In the genomic region with DNA sequence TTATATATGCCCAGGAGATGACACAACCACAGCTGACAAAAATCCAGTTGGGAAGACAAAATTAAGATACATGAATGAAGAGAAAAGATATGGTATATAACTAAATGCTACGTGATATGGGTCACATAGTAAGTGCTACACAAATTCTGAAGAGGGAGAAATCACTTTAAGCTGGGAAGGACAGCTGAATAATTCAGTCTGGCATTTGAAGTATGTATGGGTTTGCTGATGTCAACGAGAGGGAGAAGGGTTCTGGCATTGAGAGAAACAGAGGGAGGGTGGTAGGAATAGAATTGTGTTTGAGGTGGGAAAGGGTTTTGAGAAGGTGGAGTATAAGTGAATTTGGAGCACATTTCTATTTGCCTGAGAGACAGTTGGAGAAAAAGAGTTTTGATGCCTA, we compare ENCODE assay signal across 23 cellular contexts. TPM values are rescaled to one million over a fixed set of nuclear protein-coding genes. Genes with fewer than 3 reads are reported as not detected.
"Had no signal": no experiment of that assay in that cellular context is flagged by ENCODE, and none has a peak within 500 bp of the region (broad histone marks: within the 10 kb centered on the region; RNA-seq: fewer than 3 reads in every experiment).

No MANE protein-coding gene starts in this region.

- DNase-seq: activated CD4-positive, alpha-beta T cell treated with anti-CD3 and anti-CD28 coated beads for 1 hour; activated CD4-positive, alpha-beta T cell treated with anti-CD3 and anti-CD28 coated beads, Interleukin-2, amount 50 U/mL, for 48 hours; activated gamma-delta T cell; adrenal gland; body of pancreas; caudate nucleus; foreskin melanocyte; glutamatergic neuron; hypothalamus; islet precursor cell; retina; stimulated activated CD4-positive, alpha-beta T cell treated with anti-CD3 and anti-CD28 coated beads, Interleukin-12 subunit alpha, Interleukin-12 subunit beta, amount 100 ng/mL, for 4 hours; stimulated activated CD4-positive, alpha-beta T cell treated with anti-CD3 and anti-CD28 coated beads, Interleukin-1b, Interleukin-23, amount 100 ng/mL, for 48 hours; stimulated activated naive CD8-positive, alpha-beta T cell treated with anti-CD3 and anti-CD28 coated beads, Interleukin-15, Interleukin-2, amounts not matched to agents 100 U/mL and 50 U/mL, for 24 hours; substantia nigra; T-helper 17 cell; WERI-Rb-1 had no signal

- H3K27ac Mint-ChIP-seq: activated naive CD4-positive, alpha-beta T cell treated with anti-CD3 and anti-CD28 coated beads, Interleukin-2, amount 50 U/mL, for 24 hours; mesothelial cell of epicardium; nephron; T-helper 17 cell had no signal

- H3K9me3 ChIP-seq: adrenal gland, body of pancreas, tibial nerve had no signal

- H3K4me1 ChIP-seq: adrenal gland, body of pancreas, tibial nerve had no signal

- H3K4me1 Mint-ChIP-seq: activated naive CD4-positive, alpha-beta T cell treated with anti-CD3 and anti-CD28 coated beads, Interleukin-2, amount 50 U/mL, for 24 hours; T-helper 17 cell had no signal

- H3K4me3 ChIP-seq: adrenal gland, body of pancreas, tibial nerve had no signal

- H3K4me3 Mint-ChIP-seq: activated naive CD4-positive, alpha-beta T cell treated with anti-CD3 and anti-CD28 coated beads, Interleukin-2, amount 50 U/mL, for 24 hours; mesothelial cell of epicardium; nephron; T-helper 17 cell had no signal

- H3K27ac ChIP-seq: adrenal gland, body of pancreas, tibial nerve, WERI-Rb-1 had no signal

- H3K36me3 Mint-ChIP-seq: activated naive CD4-positive, alpha-beta T cell treated with anti-CD3 and anti-CD28 coated beads, Interleukin-2, amount 50 U/mL, for 24 hours; mesothelial cell of epicardium had no signal

- H3K27me3 ChIP-seq: body of pancreas, tibial nerve had no signal

- H3K36me3 ChIP-seq: adrenal gland, tibial nerve, WERI-Rb-1 had no signal

- H3K9me3 Mint-ChIP-seq: nephron had no signal

- ATAC-seq: body of pancreas; left lobe of liver; stimulated activated naive CD8-positive, alpha-beta T cell treated with anti-CD3 and anti-CD28 coated beads, Interleukin-15, Interleukin-2, amounts not matched to agents 100 U/mL and 50 U/mL, for 24 hours; T-helper 17 cell had no signal

RNA-seq across cellular contexts. Expression of a gene that starts 6.7 kb away (rescaled TPM):
- total RNA-seq: dermis microvascular lymphatic vessel endothelial cell, T-helper 17 cell had no signal
